Comparison of ENCODE assay signal across 8 cellular contexts in the genomic region with DNA sequence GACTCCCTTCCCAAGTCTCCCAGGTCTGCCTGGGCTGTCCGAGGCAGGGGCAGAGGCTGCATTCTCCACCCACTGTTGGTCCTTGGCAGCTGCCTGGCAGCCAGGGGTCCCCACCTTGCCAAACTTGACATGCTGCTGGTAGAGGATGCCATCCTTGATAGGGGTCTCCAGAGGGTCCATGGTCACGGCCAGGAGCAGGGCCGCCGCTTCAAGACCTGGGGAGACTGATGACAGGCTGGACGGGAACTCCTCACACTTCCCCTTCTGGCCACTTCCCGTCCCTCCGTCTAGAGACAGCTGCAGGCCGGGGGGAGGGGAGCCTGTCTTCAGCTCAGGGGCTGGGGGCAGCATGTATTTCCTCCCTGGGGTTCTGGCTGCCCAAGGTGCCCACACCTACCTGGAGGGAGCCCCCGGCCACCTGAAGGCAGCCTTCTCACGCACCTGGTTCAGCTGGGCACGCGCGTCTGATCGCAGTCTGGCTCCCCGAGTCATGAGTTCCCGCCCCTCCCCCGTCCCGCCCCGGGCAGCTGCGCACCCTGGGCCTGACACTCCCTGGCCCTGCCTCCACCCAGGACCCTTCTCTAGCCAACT. TPM values are rescaled to one million over a fixed set of nuclear protein-coding genes. Genes with fewer than 3 reads are reported as not detected.
A peak's percentile ranks its signal among the peaks of the same experiment; 100 is the strongest.
DNase-seq lines count a peak whose midpoint lies in the region; ATAC-seq, FAIRE-seq and TF ChIP-seq lines count a peak whose summit lies in the region.

A gene with protein sequence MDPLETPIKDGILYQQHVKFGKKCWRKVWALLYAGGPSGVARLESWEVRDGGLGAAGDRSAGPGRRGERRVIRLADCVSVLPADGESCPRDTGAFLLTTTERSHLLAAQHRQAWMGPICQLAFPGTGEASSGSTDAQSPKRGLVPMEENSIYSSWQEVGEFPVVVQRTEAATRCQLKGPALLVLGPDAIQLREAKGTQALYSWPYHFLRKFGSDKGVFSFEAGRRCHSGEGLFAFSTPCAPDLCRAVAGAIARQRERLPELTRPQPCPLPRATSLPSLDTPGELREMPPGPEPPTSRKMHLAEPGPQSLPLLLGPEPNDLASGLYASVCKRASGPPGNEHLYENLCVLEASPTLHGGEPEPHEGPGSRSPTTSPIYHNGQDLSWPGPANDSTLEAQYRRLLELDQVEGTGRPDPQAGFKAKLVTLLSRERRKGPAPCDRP (minus strand): TSS at position 466 of the 591 bp plus-strand sequence. CDS start 286 bp downstream, at position 180.

- POLR2A ChIA-PET in SK-N-SH (lab: Yijun Ruan, JAX), result no interaction called here

- DNase-seq in SK-N-SH (no peak), RCC 7860 (ENCODE audit: low spot score) (no peak), GOT3 (lab: John Stamatoyannopoulos, UW) (no peak)
- no peak for DNase-seq in activated CD4-positive, alpha-beta T cell treated with anti-CD3 and anti-CD28 coated beads, Interleukin-2, amount 10 ng/mL, durations not matched to agents 24 days and 14 days

- H2AFZ ChIP-seq in parathyroid adenoma, result no peak within 1 kb of the TSS
- no peak within 1 kb of the TSS for H2AFZ ChIP-seq in SK-N-SH (ENCODE audit: low read depth)

- H3K4me1 ChIP-seq in parathyroid adenoma, result no peaks in the 10 kb centered on the region
- H3K4me1 ChIP-seq in SK-N-SH (ENCODE audit: control insufficient read depth in 1 of 2, insufficient read depth in 2 of 2, low read depth in 1 of 2, low read length in 1 of 2), result no peaks in the 10 kb centered on the region

- H3K27ac ChIP-seq in cingulate gyrus (ENCODE audit: low read depth, low read length) (peak within 1 kb of the TSS; percentile 39), parathyroid adenoma (no peak within 1 kb of the TSS), SK-N-SH (ENCODE audit: low read depth in 2 of 2, low read length in 1 of 2) (no peak within 1 kb of the TSS)

- peak within 1 kb of the TSS; percentile 2 for H3K4me3 ChIP-seq in parathyroid adenoma (ENCODE audit: low read depth, low read length)
- no peak within 1 kb of the TSS for H3K4me3 ChIP-seq in SK-N-SH (ENCODE audit: low read depth in 2 of 2, low read length in 1 of 2)

- H3K36me3 ChIP-seq in parathyroid adenoma (ENCODE audit: control insufficient read depth, insufficient read depth, low read length) (no peaks in the 10 kb centered on the region), SK-N-SH (replicated peaks in 1 of 2; ENCODE audit: control insufficient read depth in 1 of 2, insufficient read depth in 2 of 2, low read length in 1 of 2) (peaks cover 9 to 41% of the 10 kb centered on the region in 2 experiments)

- TF ChIP-seq CTCF in parathyroid adenoma (IDR thresholded peaks at IDR 0.05), result no peak
- no peak for TF ChIP-seq CTCF in SK-N-SH (IDR thresholded peaks at IDR 0.05)

- H3K27me3 ChIP-seq in parathyroid adenoma (ENCODE audit: control insufficient read depth, insufficient read depth, low read length), result no peaks in the 10 kb centered on the region
- no peaks in the 10 kb centered on the region for H3K27me3 ChIP-seq in SK-N-SH (ENCODE audit: insufficient read depth)

- ATAC-seq in GM18511 (IDR thresholded peaks at IDR 0.05; ENCODE audit: unreplicated experiment), result peak; percentile 44
- peak; percentile 34 for ATAC-seq in HG03354 (IDR thresholded peaks at IDR 0.05; ENCODE audit: poor library complexity, severe bottlenecking, unreplicated experiment)

- no peak within 1 kb of the TSS for H3K27ac Mint-ChIP-seq in activated CD4-positive, alpha-beta T cell treated with anti-CD3 and anti-CD28 coated beads, Interleukin-2, amount 10 ng/mL, durations not matched to agents 24 days and 14 days

- CTCF ChIA-PET in SK-N-SH (lab: Yijun Ruan, JAX), result interaction anchor here (0.8 to 12.5 kb wide), 7 partner anchors 8 to 119 kb away, joined by 3 to 109 read pairs (median 5); no protein-coding TSS in a partner anchor

- no peaks in the 10 kb centered on the region for H4K20me1 ChIP-seq in SK-N-SH (ENCODE audit: insufficient read depth)

- H3K79me2 ChIP-seq in parathyroid adenoma, result peaks cover 1% of the 10 kb centered on the region
- H3K79me2 ChIP-seq in SK-N-SH (ENCODE audit: insufficient read depth), result peaks cover 3% of the 10 kb centered on the region; the same call in 1 of the 2 replicates

- intact Hi-C loops in activated CD4-positive, alpha-beta T cell treated with anti-CD3 and anti-CD28 coated beads, Interleukin-2, amount 10 ng/mL, durations not matched to agents 24 days and 14 days (cut with micrococcal nuclease), result no loop called here

- H3K9ac ChIP-seq in parathyroid adenoma (no peak within 1 kb of the TSS), SK-N-SH (no peak within 1 kb of the TSS)

- FAIRE-seq in RCC 7860 (lab: Jason Lieb, UNC), result no peak

- no peaks in the 10 kb centered on the region for H3K9me3 Mint-ChIP-seq in activated CD4-positive, alpha-beta T cell treated with anti-CD3 and anti-CD28 coated beads, Interleukin-2, amount 10 ng/mL, durations not matched to agents 24 days and 14 days

- no peaks in the 10 kb centered on the region for H3K9me3 ChIP-seq in parathyroid adenoma (ENCODE audit: control insufficient read depth, low read length)
- no peaks in the 10 kb centered on the region for H3K9me3 ChIP-seq in SK-N-SH

- no peaks in the 10 kb centered on the region for H3F3A ChIP-seq in SK-N-SH (replicated peaks; ENCODE audit: insufficient read depth)

- peaks cover 34% of the 10 kb centered on the region for H3K36me3 Mint-ChIP-seq in activated CD4-positive, alpha-beta T cell treated with anti-CD3 and anti-CD28 coated beads, Interleukin-2, amount 10 ng/mL, durations not matched to agents 24 days and 14 days (ENCODE audit: low read depth)

- no peak for TF ChIP-seq EP300 in SK-N-SH (IDR thresholded peaks at IDR 0.05; ENCODE audit: borderline replicate concordance in 1 of 2, low read depth in 1 of 2, low read length in 1 of 2)

- WGBS in SK-N-SH (ENCODE audit: low lambda C conversion rate), result 85% methylated on average over 13 of the region's 20 CpGs

- peaks cover 6% of the 10 kb centered on the region for H3K4me1 Mint-ChIP-seq in activated CD4-positive, alpha-beta T cell treated with anti-CD3 and anti-CD28 coated beads, Interleukin-2, amount 10 ng/mL, durations not matched to agents 24 days and 14 days

- no peak for TF ChIP-seq RAD21 in SK-N-SH (IDR thresholded peaks at IDR 0.05; ENCODE audit: low read length)

- peak within 1 kb of the TSS; percentile 42 for H3K4me2 ChIP-seq in parathyroid adenoma (ENCODE audit: low read length)
- H3K4me2 ChIP-seq in SK-N-SH, result no peak within 1 kb of the TSS

- no peaks in the 10 kb centered on the region for H3K27me3 Mint-ChIP-seq in activated CD4-positive, alpha-beta T cell treated with anti-CD3 and anti-CD28 coated beads, Interleukin-2, amount 10 ng/mL, durations not matched to agents 24 days and 14 days

- H3K9me2 ChIP-seq in SK-N-SH, result no peaks in the 10 kb centered on the region

- H3K4me3 Mint-ChIP-seq in activated CD4-positive, alpha-beta T cell treated with anti-CD3 and anti-CD28 coated beads, Interleukin-2, amount 10 ng/mL, durations not matched to agents 24 days and 14 days, result no peak within 1 kb of the TSS

TF ChIP-seq in SK-N-SH, 30 proteins besides CTCF, POLR2A, EP300 and RAD21 (continues in another document):
- TF ChIP-seq, protein P1, sequence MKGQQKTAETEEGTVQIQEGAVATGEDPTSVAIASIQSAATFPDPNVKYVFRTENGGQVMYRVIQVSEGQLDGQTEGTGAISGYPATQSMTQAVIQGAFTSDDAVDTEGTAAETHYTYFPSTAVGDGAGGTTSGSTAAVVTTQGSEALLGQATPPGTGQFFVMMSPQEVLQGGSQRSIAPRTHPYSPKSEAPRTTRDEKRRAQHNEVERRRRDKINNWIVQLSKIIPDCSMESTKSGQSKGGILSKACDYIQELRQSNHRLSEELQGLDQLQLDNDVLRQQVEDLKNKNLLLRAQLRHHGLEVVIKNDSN (IDR thresholded peaks at IDR 0.05; ENCODE audit: borderline replicate concordance, low read depth), result no peak
- no peak for TF ChIP-seq SIN3A (IDR thresholded peaks at IDR 0.05; ENCODE audit: borderline replicate concordance, low read depth, low read length)
- TF ChIP-seq FOXJ3 (CRISPR knock-in tag; IDR thresholded peaks at IDR 0.05), result no peak
- TF ChIP-seq POLR2AphosphoS5 (IDR thresholded peaks at IDR 0.05; ENCODE audit: low read depth, low read length), result no peak
- TF ChIP-seq TCF12 (IDR thresholded peaks at IDR 0.05), result no peak
- no peak for TF ChIP-seq GABPA (IDR thresholded peaks at IDR 0.05; ENCODE audit: low read depth)
- no peak for TF ChIP-seq YY1 (IDR thresholded peaks at IDR 0.05; ENCODE audit: low read depth)
- TF ChIP-seq MXI1 (IDR thresholded peaks at IDR 0.05; ENCODE audit: low read depth, low read length), result no peak
- no peak for TF ChIP-seq JUND (IDR thresholded peaks at IDR 0.05)
- TF ChIP-seq FOXM1 (IDR thresholded peaks at IDR 0.05; ENCODE audit: low read depth), result no peak
- TF ChIP-seq, protein P2, sequence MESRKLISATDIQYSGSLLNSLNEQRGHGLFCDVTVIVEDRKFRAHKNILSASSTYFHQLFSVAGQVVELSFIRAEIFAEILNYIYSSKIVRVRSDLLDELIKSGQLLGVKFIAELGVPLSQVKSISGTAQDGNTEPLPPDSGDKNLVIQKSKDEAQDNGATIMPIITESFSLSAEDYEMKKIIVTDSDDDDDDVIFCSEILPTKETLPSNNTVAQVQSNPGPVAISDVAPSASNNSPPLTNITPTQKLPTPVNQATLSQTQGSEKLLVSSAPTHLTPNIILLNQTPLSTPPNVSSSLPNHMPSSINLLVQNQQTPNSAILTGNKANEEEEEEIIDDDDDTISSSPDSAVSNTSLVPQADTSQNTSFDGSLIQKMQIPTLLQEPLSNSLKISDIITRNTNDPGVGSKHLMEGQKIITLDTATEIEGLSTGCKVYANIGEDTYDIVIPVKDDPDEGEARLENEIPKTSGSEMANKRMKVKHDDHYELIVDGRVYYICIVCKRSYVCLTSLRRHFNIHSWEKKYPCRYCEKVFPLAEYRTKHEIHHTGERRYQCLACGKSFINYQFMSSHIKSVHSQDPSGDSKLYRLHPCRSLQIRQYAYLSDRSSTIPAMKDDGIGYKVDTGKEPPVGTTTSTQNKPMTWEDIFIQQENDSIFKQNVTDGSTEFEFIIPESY (IDR thresholded peaks at IDR 0.05; ENCODE audit: borderline replicate concordance, low read depth), result no peak
- no peak for TF ChIP-seq GATA2 (CRISPR knock-in tag; IDR thresholded peaks at IDR 0.05)
- no peak for TF ChIP-seq SMC3 (IDR thresholded peaks at IDR 0.05; ENCODE audit: low read depth, low read length)
- TF ChIP-seq TAF1 (IDR thresholded peaks at IDR 0.05; ENCODE audit: borderline replicate concordance, low read depth, low read length), result no peak
- TF ChIP-seq FOSL2 (IDR thresholded peaks at IDR 0.05; ENCODE audit: borderline replicate concordance, low read depth), result no peak

RNA-seq across cellular contexts. Expression of the gene that starts here (rescaled TPM):
- 1.9 and 2.2 TPM in 2 replicates for polyA plus RNA-seq in SK-N-SH (2012; rRNA removed)
- polyA plus RNA-seq in SK-N-SH (2012; cell fraction: cytosol; rRNA removed), result 0.67 and 1.2 TPM in 2 replicates
- polyA plus RNA-seq in SK-N-SH (2012; cell fraction: nucleus; rRNA removed), result 11.8 and 14.3 TPM in 2 replicates
- total RNA-seq in activated CD4-positive, alpha-beta T cell treated with anti-CD3 and anti-CD28 coated beads, Interleukin-2, amount 10 ng/mL, durations not matched to agents 24 days and 14 days, result 4.5 and 5.2 TPM in 2 replicates
